Comparison of ENCODE assay signal across 9 cellular contexts in genomic region chr17:54426287-54426886, GRCh38.
DNase-seq lines count a peak whose midpoint lies in the region; ATAC-seq and TF ChIP-seq lines count a peak whose summit lies in the region.
"Had no signal": no experiment of that assay in that cellular context is flagged by ENCODE, and none has a peak within 500 bp of the region (broad histone marks: within the 10 kb centered on the region; RNA-seq: fewer than 3 reads in every experiment).

No MANE protein-coding gene starts in this region.

- no peaks in the 10 kb centered on the region for H3K9me3 ChIP-seq in testis

- H3K27me3 ChIP-seq in testis = no peaks in the 10 kb centered on the region

- intact Hi-C loops in testis (cut with DNase I; ENCODE audit: low total_unique reads) = no loop called here

- no peak for TF ChIP-seq POLR2A in erythroblast (IDR thresholded peaks at IDR 0.05; ENCODE audit: low read length)
- no peak for TF ChIP-seq POLR2A in testis (IDR thresholded peaks at IDR 0.05)

- no peaks in the 10 kb centered on the region for H3K36me3 ChIP-seq in testis (ENCODE audit: low read depth, missing control alignments)

- H3K27ac ChIP-seq in testis = no peak overlapping the region

- ATAC-seq in GM18909 (IDR thresholded peaks at IDR 0.05; ENCODE audit: poor library complexity, unreplicated experiment) = no peak
- ATAC-seq in HG03521 (IDR thresholded peaks at IDR 0.05; ENCODE audit: unreplicated experiment) = no peak

- H3K4me3 ChIP-seq in testis = no peak overlapping the region

- H3K4me1 ChIP-seq in testis = no peaks in the 10 kb centered on the region

- peak in 1 of 3 experiments; percentile 25 for TF ChIP-seq CTCF in testis (IDR thresholded peaks at IDR 0.05)

- 49 to 73% methylated on average over 1 of the region's 1 CpG for WGBS in testis, 2 donors

- DNase-seq in NCI-H2196 (lab: John Stamatoyannopoulos, UW; ENCODE audit: unreplicated experiment) = peak; percentile 14
- no peak for DNase-seq in NCI-H2196 treated with DMSO at 0.1 percent for 48 hours (lab: John Stamatoyannopoulos, UW; ENCODE audit: unreplicated experiment)
- DNase-seq in NCI-H69 (lab: John Stamatoyannopoulos, UW) = peak; percentile 5
- peak; percentile 1 to 11 for DNase-seq in erythroblast (lab: John Stamatoyannopoulos, UW)
- peak; percentile 41 for DNase-seq in testis
- DNase-seq in cerebellum (ENCODE audit: low spot score) = no peak
- DNase-seq: activated T-cell treated with anti-CD3 and anti-CD28 coated beads for 4 hours had no signal

Comparison
In these comparisons a context has a peak if more than half of its experiments do, and no peak if none do; other contexts are left out.
1. DNase-seq: peak in NCI-H2196 (single experiment), NCI-H69 (single experiment), erythroblast (2 of 2) and testis (single experiment); none in NCI-H2196 treated with DMSO at 0.1 percent for 48 hours (single experiment) and cerebellum (single experiment).